ENCODE assay signal across 28 cellular contexts in the genomic region with DNA sequence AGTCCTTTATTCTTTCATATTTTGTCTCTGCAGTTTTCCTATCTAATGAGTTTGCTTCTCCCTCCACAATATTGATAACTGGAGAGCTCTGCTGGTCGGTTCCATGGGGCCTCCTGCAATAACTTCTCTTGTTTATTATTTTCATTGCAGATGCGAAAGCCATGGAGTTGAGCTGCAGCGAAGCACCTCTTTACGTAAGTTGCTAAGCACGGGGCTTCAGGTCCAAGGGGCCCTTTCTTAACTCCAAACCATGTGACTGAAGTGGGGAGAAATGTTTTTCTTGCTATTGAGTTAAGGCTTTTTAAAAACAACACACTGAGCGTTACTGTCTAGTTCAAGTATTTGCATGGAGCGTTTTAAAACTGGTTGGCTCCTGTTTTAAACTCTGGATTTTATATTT.
"Had no signal": no experiment of that assay in that cellular context is flagged by ENCODE, and none has a peak within 500 bp of the region (broad histone marks: within the 10 kb centered on the region; RNA-seq: fewer than 3 reads in every experiment).

No MANE protein-coding gene starts in this region.

- H3K9me3 ChIP-seq: stomach, suprapubic skin, testis, thoracic aorta, tibial artery, tibial nerve, transverse colon, upper lobe of left lung, upper lobe of right lung, uterus, vagina had no signal

- H3K27ac Mint-ChIP-seq: stimulated activated effector memory CD8-positive, alpha-beta T cell treated with anti-CD3 and anti-CD28 coated beads, Interleukin-12 subunit alpha, Interleukin-12 subunit beta, amount 100 ng/mL, for 72 hours; stimulated activated memory B cell treated with anti-CD40 and anti-IgM and Interleukin-4, amounts not matched to agents 10 μg/mL and 1 μg/mL and 100 μg/mL, for 72 hours; stimulated activated naive B cell treated with anti-CD40 and anti-IgM and Interleukin-4, amounts not matched to agents 10 μg/mL and 1 μg/mL and 100 μg/mL, for 72 hours; stimulated activated naive CD8-positive, alpha-beta T cell treated with anti-CD3 and anti-CD28 coated beads, Interleukin-15, Interleukin-2, amounts not matched to agents 100 ng/mL and 50 ng/mL, for 24 hours; type B pancreatic cell had no signal

- H3K27me3 ChIP-seq: stomach, suprapubic skin, testis, tibial artery, tibial nerve, transverse colon, upper lobe of left lung, upper lobe of right lung, uterus, vagina had no signal

- H3K4me1 ChIP-seq: stomach, suprapubic skin, testis, transverse colon, upper lobe of left lung, upper lobe of right lung, uterus, vagina had no signal

- H3K4me3 Mint-ChIP-seq: stimulated activated effector memory CD8-positive, alpha-beta T cell treated with anti-CD3 and anti-CD28 coated beads, Interleukin-12 subunit alpha, Interleukin-12 subunit beta, amount 100 ng/mL, for 72 hours; stimulated activated memory B cell treated with anti-CD40 and anti-IgM and Interleukin-4, amounts not matched to agents 10 μg/mL and 1 μg/mL and 100 μg/mL, for 72 hours; stimulated activated naive B cell treated with anti-CD40 and anti-IgM and Interleukin-4, amounts not matched to agents 10 μg/mL and 1 μg/mL and 100 μg/mL, for 72 hours; stimulated activated naive CD8-positive, alpha-beta T cell treated with anti-CD3 and anti-CD28 coated beads, Interleukin-15, amount 100 ng/mL, for 72 hours; stimulated activated naive CD8-positive, alpha-beta T cell treated with anti-CD3 and anti-CD28 coated beads, Interleukin-15, Interleukin-2, amounts not matched to agents 100 ng/mL and 50 ng/mL, for 24 hours; type B pancreatic cell had no signal

- H3K36me3 ChIP-seq: suprapubic skin, thoracic aorta, tibial artery, tibial nerve, transverse colon, upper lobe of left lung, upper lobe of right lung, uterus, vagina had no signal

- H3K27ac ChIP-seq: stomach, suprapubic skin, testis, thoracic aorta, tibial artery, tibial nerve, transverse colon, upper lobe of left lung, upper lobe of right lung, uterus, vagina had no signal

- ATAC-seq: stimulated activated effector memory CD8-positive, alpha-beta T cell treated with anti-CD3 and anti-CD28 coated beads, Interleukin-12 subunit alpha, Interleukin-12 subunit beta, amount 100 ng/mL, for 72 hours; stimulated activated memory B cell treated with anti-CD40 and anti-IgM and Interleukin-4, amounts not matched to agents 10 μg/mL and 1 μg/mL and 100 μg/mL, for 72 hours; stimulated activated naive B cell treated with anti-CD40 and anti-IgM and Interleukin-4, amounts not matched to agents 10 μg/mL and 1 μg/mL and 100 μg/mL, for 72 hours; stimulated activated naive CD8-positive, alpha-beta T cell treated with anti-CD3 and anti-CD28 coated beads, Interleukin-15, amount 100 ng/mL, for 72 hours; stimulated activated naive CD8-positive, alpha-beta T cell treated with anti-CD3 and anti-CD28 coated beads, Interleukin-15, Interleukin-2, amounts not matched to agents 100 U/mL and 50 U/mL, for 24 hours; upper lobe of right lung had no signal

- H3K27me3 Mint-ChIP-seq: stimulated activated memory B cell treated with anti-CD40 and anti-IgM and Interleukin-4, amounts not matched to agents 10 μg/mL and 1 μg/mL and 100 μg/mL, for 72 hours; stimulated activated naive CD8-positive, alpha-beta T cell treated with anti-CD3 and anti-CD28 coated beads, Interleukin-15, amount 100 ng/mL, for 72 hours; stimulated activated naive CD8-positive, alpha-beta T cell treated with anti-CD3 and anti-CD28 coated beads, Interleukin-15, Interleukin-2, amounts not matched to agents 100 ng/mL and 50 ng/mL, for 24 hours; type B pancreatic cell had no signal

- DNase-seq: stimulated activated CD4-positive, alpha-beta T cell treated with anti-CD3 and anti-CD28 coated beads, Interleukin-2, amount 100 ng/mL, for 48 hours; stimulated activated CD4-positive, alpha-beta T cell treated with anti-CD3 and anti-CD28 coated beads, Interleukin-4, amount 100 ng/mL, for 1 hour; stimulated activated CD4-positive, alpha-beta T cell treated with anti-CD3 and anti-CD28 coated beads, Interleukin-4, amount 100 ng/mL, for 24 hours; stimulated activated CD4-positive, alpha-beta T cell treated with anti-CD3 and anti-CD28 coated beads, Interleukin-4, amount 100 ng/mL, for 4 hours; stimulated activated CD8-positive, alpha-beta memory T cell treated with anti-CD3 and anti-CD28 coated beads, Interleukin-4, amount 100 ng/mL, for 48 hours; stimulated activated naive B cell treated with anti-CD40 and anti-IgM and Interleukin-4, amounts not matched to agents 10 μg/mL and 1 μg/mL and 100 μg/mL, for 72 hours; stimulated activated naive CD4-positive, alpha-beta T cell; stimulated activated naive CD4-positive, alpha-beta T cell treated with Interleukin-2 at 50 U/mL for 16 hours; stimulated activated naive CD8-positive, alpha-beta T cell treated with anti-CD3 and anti-CD28 coated beads, Interleukin-15, amount 100 ng/mL, for 72 hours; stimulated activated naive CD8-positive, alpha-beta T cell treated with anti-CD3 and anti-CD28 coated beads, Interleukin-15, Interleukin-2, amounts not matched to agents 100 U/mL and 50 U/mL, for 24 hours; stomach; substantia nigra; testis; tibial artery; transverse colon; trophoblast cell; upper lobe of left lung; upper lobe of right lung; uterus had no signal

- H3K4me1 Mint-ChIP-seq: stimulated activated effector memory CD8-positive, alpha-beta T cell treated with anti-CD3 and anti-CD28 coated beads, Interleukin-12 subunit alpha, Interleukin-12 subunit beta, amount 100 ng/mL, for 72 hours; stimulated activated memory B cell treated with anti-CD40 and anti-IgM and Interleukin-4, amounts not matched to agents 10 μg/mL and 1 μg/mL and 100 μg/mL, for 72 hours; stimulated activated naive B cell treated with anti-CD40 and anti-IgM and Interleukin-4, amounts not matched to agents 10 μg/mL and 1 μg/mL and 100 μg/mL, for 72 hours; stimulated activated naive CD8-positive, alpha-beta T cell treated with anti-CD3 and anti-CD28 coated beads, Interleukin-15, amount 100 ng/mL, for 72 hours had no signal

- FAIRE-seq: urothelium cell line had no signal

- H3K4me3 ChIP-seq: stomach, suprapubic skin, testis, thoracic aorta, tibial artery, tibial nerve, transverse colon, upper lobe of left lung, upper lobe of right lung, uterus, vagina had no signal

- H3K36me3 Mint-ChIP-seq: stimulated activated effector memory CD8-positive, alpha-beta T cell treated with anti-CD3 and anti-CD28 coated beads, Interleukin-12 subunit alpha, Interleukin-12 subunit beta, amount 100 ng/mL, for 72 hours; stimulated activated memory B cell treated with anti-CD40 and anti-IgM and Interleukin-4, amounts not matched to agents 10 μg/mL and 1 μg/mL and 100 μg/mL, for 72 hours; stimulated activated naive B cell treated with anti-CD40 and anti-IgM and Interleukin-4, amounts not matched to agents 10 μg/mL and 1 μg/mL and 100 μg/mL, for 72 hours had no signal

- H3K9me3 Mint-ChIP-seq: stimulated activated effector memory CD8-positive, alpha-beta T cell treated with anti-CD3 and anti-CD28 coated beads, Interleukin-12 subunit alpha, Interleukin-12 subunit beta, amount 100 ng/mL, for 72 hours; stimulated activated memory B cell treated with anti-CD40 and anti-IgM and Interleukin-4, amounts not matched to agents 10 μg/mL and 1 μg/mL and 100 μg/mL, for 72 hours; stimulated activated naive B cell treated with anti-CD40 and anti-IgM and Interleukin-4, amounts not matched to agents 10 μg/mL and 1 μg/mL and 100 μg/mL, for 72 hours; stimulated activated naive CD8-positive, alpha-beta T cell treated with anti-CD3 and anti-CD28 coated beads, Interleukin-15, amount 100 ng/mL, for 72 hours; stimulated activated naive CD8-positive, alpha-beta T cell treated with anti-CD3 and anti-CD28 coated beads, Interleukin-15, Interleukin-2, amounts not matched to agents 100 ng/mL and 50 ng/mL, for 24 hours; type B pancreatic cell had no signal
